ENCODE assay signal across 8 cellular contexts in genomic region chr2:70086278-70086837, GRCh38. TPM values are rescaled to one million over a fixed set of nuclear protein-coding genes. Genes with fewer than 3 reads are reported as not detected.
DNase-seq lines count a peak whose midpoint lies in the region; ATAC-seq, FAIRE-seq and TF ChIP-seq lines count a peak whose summit lies in the region.

No MANE protein-coding gene starts in this region.

- 2% methylated on average over 40 of the region's 40 CpGs for WGBS in A549 (ENCODE audit: missing lambda C conversion rate)

- DNase-seq in A549 (ENCODE audit: low read depth in 1 of 2, low spot score in 1 of 2): peak; percentile 71 to 94
- DNase-seq in NCI-H2227 (lab: John Stamatoyannopoulos, UW; ENCODE audit: unreplicated experiment): peak; percentile 90
- peak; percentile 70 for DNase-seq in activated CD4-positive, alpha-beta T cell treated with anti-CD3 and anti-CD28 coated beads for 1 hour
- DNase-seq in chondrocyte (ENCODE audit: low spot score): peak; percentile 65
- peak; percentile 67 for DNase-seq in kidney tubule cell (ENCODE audit: low spot score)
- DNase-seq in stimulated activated CD4-positive, alpha-beta T cell treated with anti-CD3 and anti-CD28 coated beads, Interleukin-15, amount 100 ng/mL, for 24 hours: peak; percentile 81

- peak overlapping the region; percentile 91 for H3K4me2 ChIP-seq in A549

- peak overlapping the region; percentile 96 to 100 for H3K27ac ChIP-seq in A549

- TF ChIP-seq POLR2A in A549 (IDR thresholded peaks at IDR 0.05; ENCODE audit: low read length) (peak; percentile 83), GM18526 (IDR thresholded peaks at IDR 0.05; ENCODE audit: extremely low read depth, insufficient read length) (peak; percentile 78)

- TF ChIP-seq EP300 in A549 (IDR thresholded peaks at IDR 0.05): no peak

- peaks cover 36% of the 10 kb centered on the region for H3K4me1 Mint-ChIP-seq in chondrocyte (ENCODE audit: low read depth)

- H3K4me3 Mint-ChIP-seq in chondrocyte (ENCODE audit: unreplicated experiment): peak overlapping the region; percentile 97

- no peaks in the 10 kb centered on the region for H3K27me3 Mint-ChIP-seq in chondrocyte (ENCODE audit: low read depth)

- no peak for TF ChIP-seq CTCF in A549 (IDR thresholded peaks at IDR 0.05)
- TF ChIP-seq CTCF in chondrocyte (IDR thresholded peaks at IDR 0.05): no peak

- POLR2A ChIA-PET in A549 (lab: Yijun Ruan, JAX): interaction anchor here (0.6 to 6.1 kb wide), 10 partner anchors 18 to 172 kb away, joined by 4 to 51 read pairs (median 4); partner anchors contain the start of genes C2orf42 and MXD1

- FAIRE-seq in A549 (lab: Jason Lieb, UNC): no peak

- H3K9me3 Mint-ChIP-seq in chondrocyte (ENCODE audit: low read depth): no peaks in the 10 kb centered on the region

- H3K36me3 Mint-ChIP-seq in chondrocyte (ENCODE audit: low read depth): peaks cover 25% of the 10 kb centered on the region

- TF ChIP-seq RAD21 in A549 (conservative IDR thresholded peaks at IDR 0.05 in 1 of 2, IDR thresholded peaks at IDR 0.05 in 1 of 2): no peak

- CTCF ChIA-PET in A549 (lab: Yijun Ruan, JAX): interaction anchor here (1.1 to 4.9 kb wide), 9 partner anchors 11 to 217 kb away, joined by 3 to 33 read pairs (median 5); partner anchors contain the start of gene MXD1

- ATAC-seq in A549 (peak; percentile 65 to 66), HG03066 (IDR thresholded peaks at IDR 0.05; ENCODE audit: low read depth, unreplicated experiment) (peak; percentile 29)

- H3K27ac Mint-ChIP-seq in chondrocyte (ENCODE audit: unreplicated experiment): peak overlapping the region; percentile 100

- no peaks in the 10 kb centered on the region for H3K9me3 ChIP-seq in A549

- peaks cover 30% of the 10 kb centered on the region for H3K4me1 ChIP-seq in A549

- H3K4me3 ChIP-seq in A549: peak overlapping the region; percentile 96

TF ChIP-seq in A549, 52 proteins besides CTCF, POLR2A, EP300 and RAD21 (continues in another document):
- TF ChIP-seq REST (IDR thresholded peaks at IDR 0.05) (no peak), TFCP2L1 (CRISPR knock-in tag; IDR thresholded peaks at IDR 0.05) (peak; percentile 97), PBX3 (IDR thresholded peaks at IDR 0.05) (0 out of 2 replicates have a peak, but pooled peaks have one; percentile 28), JUNB (IDR thresholded peaks at IDR 0.05) (no peak), CEBPB (IDR thresholded peaks at IDR 0.05) (peak; percentile 97 to 98), E2F6 (IDR thresholded peaks at IDR 0.05; ENCODE audit: borderline replicate concordance, low read depth) (peak; percentile 94), MAFK (IDR thresholded peaks at IDR 0.05; ENCODE audit: partially characterized antibody) (no peak), CHD4 (IDR thresholded peaks at IDR 0.05; ENCODE audit: borderline replicate concordance) (no peak), RCOR1 (IDR thresholded peaks at IDR 0.05; ENCODE audit: low read depth, low read length) (no peak), HOXB5 (CRISPR knock-in tag; IDR thresholded peaks at IDR 0.05) (no peak; the same call in 1 of the 2 replicates), MYC (IDR thresholded peaks at IDR 0.05; ENCODE audit: borderline replicate concordance, low read length) (no peak; the same call in 1 of the 2 replicates), BCL3 (IDR thresholded peaks at IDR 0.05) (peak; percentile 80), USF2 (IDR thresholded peaks at IDR 0.05) (no peak; the same call in none of the 2 replicates), ZSCAN20 (CRISPR knock-in tag; IDR thresholded peaks at IDR 0.05) (no peak), NPAS2 (CRISPR knock-in tag; IDR thresholded peaks at IDR 0.05; ENCODE audit: borderline replicate concordance) (peak; percentile 90), FOSB (CRISPR knock-in tag; IDR thresholded peaks at IDR 0.05) (peak; percentile 93), SMC3 (IDR thresholded peaks at IDR 0.05) (peak; percentile 4; the same call in 2 of the 3 replicates), FOXS1 (CRISPR knock-in tag; IDR thresholded peaks at IDR 0.05) (no peak), GATA3 (IDR thresholded peaks at IDR 0.05; ENCODE audit: borderline replicate concordance) (no peak; the same call in 1 of the 2 replicates), EHMT2 (IDR thresholded peaks at IDR 0.05; ENCODE audit: low read depth) (no peak; the same call in 1 of the 2 replicates), HDAC2 (IDR thresholded peaks at IDR 0.05) (no peak), MAX (IDR thresholded peaks at IDR 0.05) (no peak), NR3C1 (IDR thresholded peaks at IDR 0.05) (no peak), RARB (CRISPR knock-in tag; IDR thresholded peaks at IDR 0.05) (peak; percentile 89; the same call in 1 of the 2 replicates), ZNF302 (CRISPR knock-in tag; IDR thresholded peaks at IDR 0.05) (no peak; the same call in 1 of the 2 replicates), BHLHE40 (IDR thresholded peaks at IDR 0.05; ENCODE audit: low read depth, low read length) (no peak), ZC3H11A (IDR thresholded peaks at IDR 0.05) (no peak)

RNA-seq across cellular contexts. Expression of gene PCBP1, which starts 0.9 kb away (rescaled TPM):
- 86.8 and 134 TPM in 2 replicates for polyA plus RNA-seq in A549 (2011; rRNA removed)
- polyA plus RNA-seq in A549 (2012; cell fraction: cytosol; rRNA removed): 207 and 256 TPM in 2 replicates
- 280 and 285 TPM in 2 replicates for polyA plus RNA-seq in A549 (2012; cell fraction: nucleus; rRNA removed)
- 284 to 310 TPM (median 304 TPM) in 3 replicates for polyA plus RNA-seq in A549 (2017; fragmentation: RNase III; extraction: RNeasy Plus Mini Kit Qiagen cat#74134 plus additional on column Dnase treatment)
- polyA minus RNA-seq in A549 (2011; rRNA and poly(A)+ RNA removed): 92.8 and 115 TPM in 2 replicates
- total RNA-seq in chondrocyte: 220 to 240 TPM (median 221 TPM) in 3 replicates

Comparison
In these comparisons a context has a peak if more than half of its experiments do, and no peak if none do; other contexts are left out.
1. Peak in every context shown above with its lines: DNase-seq, ATAC-seq, H3K4me3 ChIP-seq and H3K27ac ChIP-seq.